In the genomic region with DNA sequence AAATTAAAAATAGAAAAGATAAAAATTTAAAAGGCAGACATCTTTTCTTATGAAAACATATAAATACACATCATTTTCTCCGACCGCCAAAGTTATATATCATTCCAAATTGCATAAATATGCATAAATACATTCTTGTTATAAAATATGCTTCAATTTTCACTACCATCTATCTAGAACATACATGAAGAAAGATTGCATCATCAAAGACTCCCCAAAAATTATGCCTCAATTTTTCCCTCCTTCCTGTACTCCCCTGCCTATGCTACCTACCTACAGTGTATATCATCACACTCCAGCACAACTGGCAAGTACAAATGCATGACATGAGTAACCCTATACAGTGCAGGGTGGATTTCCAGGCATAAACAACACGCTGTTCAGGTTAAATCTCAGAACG, we compare ENCODE assay signal across 8 cellular contexts.
"Had no signal": no experiment of that assay in that cellular context is flagged by ENCODE, and none has a peak within 500 bp of the region (broad histone marks: within the 10 kb centered on the region; RNA-seq: fewer than 3 reads in every experiment).

No MANE protein-coding gene starts in this region.

- H3K27ac ChIP-seq: KMS-11 had no signal

- H3K4me2 ChIP-seq: GM23338, KMS-11 had no signal

- H3K4me3 ChIP-seq: GM23338 had no signal

- FAIRE-seq: H1, H54, HTR-8/SVneo had no signal

- ATAC-seq: GM23338 had no signal

- H3K9ac ChIP-seq: KMS-11 had no signal

- DNase-seq: H9, HCEC 1CT, KBM-7 had no signal
